ENCODE assay signal across 8 cellular contexts in the genomic region with DNA sequence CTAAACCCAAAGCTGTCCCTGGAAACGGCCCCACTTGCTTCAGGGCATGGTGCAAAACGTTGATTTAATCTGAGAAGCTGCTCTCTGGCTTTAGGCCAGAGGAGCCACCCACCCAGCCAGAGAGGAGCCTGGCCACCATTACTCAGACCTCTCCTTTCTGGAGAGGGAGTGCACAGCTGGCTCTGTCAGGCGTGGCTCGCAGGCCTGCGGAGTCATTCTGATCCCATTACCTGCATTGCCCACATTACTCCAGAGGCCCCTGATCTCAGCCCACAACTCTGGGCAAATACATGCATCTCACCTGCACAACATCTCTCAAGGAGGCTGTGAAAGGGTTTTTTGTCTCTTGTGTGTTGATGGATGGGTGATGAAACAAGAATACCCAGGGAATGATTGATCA.
DNase-seq lines count a peak whose midpoint lies in the region; ATAC-seq and TF ChIP-seq lines count a peak whose summit lies in the region.

No MANE protein-coding gene starts in this region.

- ATAC-seq in GM21360 (IDR thresholded peaks at IDR 0.05; ENCODE audit: unreplicated experiment) (peak; percentile 85), gastrocnemius medialis (no peak)

- in situ Hi-C loops in gastrocnemius medialis (cut with MboI; ENCODE audit: low sequenced_read_pairs in 4 of 4): no loop called here

- H3K9me3 ChIP-seq in esophagus squamous epithelium: no peaks in the 10 kb centered on the region
- H3K9me3 ChIP-seq in gastrocnemius medialis: no peaks in the 10 kb centered on the region
- no peaks in the 10 kb centered on the region for H3K9me3 ChIP-seq in prostate gland

- DNase-seq in AG10803 (ENCODE audit: low read depth) (peak; percentile 36), HPDE6-E6E7 (ENCODE audit: extremely low spot score) (peak; percentile 63), esophagus squamous epithelium (lab: John Stamatoyannopoulos, UW) (no peak), gastrocnemius medialis (no peak), prostate gland (ENCODE audit: low spot score) (no peak), HuH-7.5 (ENCODE audit: low spot score) (no peak), erythroblast (lab: John Stamatoyannopoulos, UW) (no peak)

- H3K27ac ChIP-seq in esophagus squamous epithelium: peak overlapping the region in 3 of 4 donors; percentile 45 to 70 (median 58)
- peak overlapping the region in 2 of 4 donors; percentile 16 to 29 for H3K27ac ChIP-seq in gastrocnemius medialis
- H3K27ac ChIP-seq in prostate gland: no peak overlapping the region

- H3K4me1 ChIP-seq in esophagus squamous epithelium (peaks cover 3 to 29% (median 8%) of the 10 kb centered on the region in 3 donors), gastrocnemius medialis (peaks cover 0 to 5% of the 10 kb centered on the region in 2 donors), prostate gland (replicated peaks) (no peaks in the 10 kb centered on the region)

- intact Hi-C loops in esophagus squamous epithelium (cut with DNase I): no loop called here
- intact Hi-C loops in gastrocnemius medialis (cut with DNase I; ENCODE audit: low total_unique reads): no loop called here
- intact Hi-C loops in prostate gland (cut with DNase I): no loop called here

- 11 to 20% methylated on average over 1 to 3 of the region's 5 CpGs for WGBS in esophagus squamous epithelium, 2 donors
- WGBS in prostate gland: 44% methylated on average over 5 of the region's 5 CpGs

- TF ChIP-seq POLR2A in esophagus squamous epithelium (IDR thresholded peaks at IDR 0.05): no peak
- TF ChIP-seq POLR2A in gastrocnemius medialis (IDR thresholded peaks at IDR 0.05): no peak
- no peak for TF ChIP-seq POLR2A in prostate gland (IDR thresholded peaks at IDR 0.05)
- TF ChIP-seq POLR2A in erythroblast (IDR thresholded peaks at IDR 0.05; ENCODE audit: low read length): no peak

- H3K27me3 ChIP-seq in esophagus squamous epithelium (no peaks in the 10 kb centered on the region), gastrocnemius medialis (no peaks in the 10 kb centered on the region), prostate gland (replicated peaks; ENCODE audit: insufficient read depth) (no peaks in the 10 kb centered on the region)

- no peak for TF ChIP-seq CTCF in AG10803 (conservative IDR thresholded peaks at IDR 0.05; ENCODE audit: low read length)
- TF ChIP-seq CTCF in esophagus squamous epithelium (IDR thresholded peaks at IDR 0.05): no peak
- no peak for TF ChIP-seq CTCF in gastrocnemius medialis (IDR thresholded peaks at IDR 0.05 in 4 of 5, conservative IDR thresholded peaks at IDR 0.05 in 1 of 5)
- TF ChIP-seq CTCF in prostate gland (IDR thresholded peaks at IDR 0.05): no peak

- H3K36me3 ChIP-seq in esophagus squamous epithelium (no peaks in the 10 kb centered on the region), gastrocnemius medialis (no peaks in the 10 kb centered on the region), prostate gland (no peaks in the 10 kb centered on the region)

- H3K4me3 ChIP-seq in AG10803 (ENCODE audit: low read length): no peak overlapping the region
- no peak overlapping the region for H3K4me3 ChIP-seq in esophagus squamous epithelium
- H3K4me3 ChIP-seq in gastrocnemius medialis: no peak overlapping the region
- H3K4me3 ChIP-seq in prostate gland: no peak overlapping the region

Comparison
In these comparisons a context has a peak if more than half of its experiments do, and no peak if none do; other contexts are left out.
1. DNase-seq: peak in AG10803 (single experiment) and HPDE6-E6E7 (single experiment); none in esophagus squamous epithelium (single experiment), gastrocnemius medialis (0 of 2), prostate gland (single experiment), HuH-7.5 (single experiment) and erythroblast (0 of 2).
2. H3K27ac ChIP-seq: peak in esophagus squamous epithelium (3 of 4); none in prostate gland (0 of 2).